ENCODE assay signal across 19 cellular contexts in the genomic region with DNA sequence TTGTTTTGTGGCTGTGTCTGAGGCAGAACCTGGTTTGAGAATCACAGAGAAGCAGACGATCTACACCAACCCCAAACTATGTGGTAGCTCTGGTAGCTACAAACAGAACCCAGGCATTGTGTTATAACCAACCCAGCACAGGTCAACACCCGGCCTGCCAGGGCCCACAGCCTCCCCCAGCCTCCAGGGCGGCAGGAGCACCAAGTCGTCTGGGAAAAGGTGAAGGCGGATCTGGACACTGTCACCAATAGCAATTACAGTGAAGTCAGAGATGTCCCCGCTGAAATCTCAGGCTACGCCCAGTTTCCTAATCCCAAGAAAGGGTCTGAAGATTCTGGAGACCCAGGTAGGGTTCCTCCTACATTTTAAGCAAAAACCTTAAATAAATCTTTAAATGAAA. TPM values are rescaled to one million over a fixed set of nuclear protein-coding genes. Genes with fewer than 3 reads are reported as not detected.
A peak's percentile ranks its signal among the peaks of the same experiment; 100 is the strongest.
DNase-seq lines count a peak whose midpoint lies in the region; ATAC-seq and TF ChIP-seq lines count a peak whose summit lies in the region.
"Had no signal": no experiment of that assay in that cellular context is flagged by ENCODE, and none has a peak within 500 bp of the region (broad histone marks: within the 10 kb centered on the region; RNA-seq: fewer than 3 reads in every experiment).

No MANE protein-coding gene starts in this region.

- no peak overlapping the region for H3K18ac ChIP-seq in IMR-90 (ENCODE audit: low read depth, low read length)

- 97% methylated on average over 5 of the region's 7 CpGs; no CpG with 5 or more reads in 1 of the 2 experiments for WGBS in IMR-90 (ENCODE audit: extremely low coverage in 2 of 2, insufficient read length in 1 of 2), 2 experiments

- H2BK15ac ChIP-seq in IMR-90 (ENCODE audit: low read depth, low read length): no peak overlapping the region

- H3K36me3 ChIP-seq in IMR-90 (ENCODE audit: control insufficient read depth, insufficient read depth, low read length): peaks cover 9% of the 10 kb centered on the region
- peaks cover 44% of the 10 kb centered on the region for H3K36me3 ChIP-seq in SU-DHL-6 (ENCODE audit: low read length)
- H3K36me3 ChIP-seq in Peyer's patch: no peaks in the 10 kb centered on the region
- peaks cover 7% of the 10 kb centered on the region; the same call in 1 of the 2 replicates for H3K36me3 ChIP-seq in MM.1S (replicated peaks; ENCODE audit: insufficient read depth, low read length)

- no peak overlapping the region for H3K27ac ChIP-seq in IMR-90 (ENCODE audit: insufficient read depth, low read length)
- no peak overlapping the region for H3K27ac ChIP-seq in SU-DHL-6 (ENCODE audit: low read depth, low read length)
- H3K27ac ChIP-seq in Peyer's patch: no peak overlapping the region
- H3K27ac ChIP-seq in MM.1S (ENCODE audit: low read length): no peak overlapping the region

- H4K5ac ChIP-seq in IMR-90 (ENCODE audit: low read depth, low read length): no peak overlapping the region

- H2AFZ ChIP-seq in IMR-90 (replicated peaks; ENCODE audit: low read length, poor library complexity): peak overlapping the region; percentile 53
- no peak overlapping the region for H2AFZ ChIP-seq in SU-DHL-6 (ENCODE audit: low read depth, low read length, severe bottlenecking)
- H2AFZ ChIP-seq in MM.1S (ENCODE audit: low read length): no peak overlapping the region

- peak overlapping the region; percentile 39 for H2AK9ac ChIP-seq in IMR-90 (replicated peaks; ENCODE audit: low read depth, low read length, poor library complexity)

- no peak for TF ChIP-seq RAD21 in IMR-90 (IDR thresholded peaks at IDR 0.05; ENCODE audit: low read length)

- H3F3A ChIP-seq in SU-DHL-6 (ENCODE audit: insufficient read depth): peaks cover 2% of the 10 kb centered on the region
- 0 out of 2 replicates have a peak, but pooled peaks cover 4% of the 10 kb centered on the region for H3F3A ChIP-seq in MM.1S (ENCODE audit: insufficient read depth, low read length)

- no peak for TF ChIP-seq CTCF in CD14-positive monocyte (IDR thresholded peaks at IDR 0.05)
- no peak for TF ChIP-seq CTCF in IMR-90 (conservative IDR thresholded peaks at IDR 0.05; ENCODE audit: low read depth, low read length)
- TF ChIP-seq CTCF in SU-DHL-6 (IDR thresholded peaks at IDR 0.05; ENCODE audit: insufficient read depth, low read length, poor library complexity, severe bottlenecking): no peak
- no peak for TF ChIP-seq CTCF in Peyer's patch (IDR thresholded peaks at IDR 0.05)
- TF ChIP-seq CTCF in MM.1S (IDR thresholded peaks at IDR 0.05; ENCODE audit: low read length): no peak

- peaks cover 24 to 49% of the 10 kb centered on the region in 2 donors for H3K36me3 Mint-ChIP-seq in CD14-positive monocyte
- H3K36me3 Mint-ChIP-seq: CD4-positive, CD25-positive, alpha-beta regulatory T cell had no signal

- no peak overlapping the region; the same call in 1 of the 2 replicates for H3K4ac ChIP-seq in IMR-90 (ENCODE audit: low read depth, low read length)

- H2BK120ac ChIP-seq in IMR-90 (ENCODE audit: low read depth, low read length): no peak overlapping the region

- in situ Hi-C loops in IMR-90 (cut with MboI; ENCODE audit: low sequenced_read_pairs): no loop called here

- DNase-seq in CD14-positive monocyte (ENCODE audit: low spot score) (no peak), IMR-90 (no peak), mesenteric fat pad (ENCODE audit: low spot score) (peak; percentile 55), Peyer's patch (no peak), foreskin melanocyte (no peak), T1000 (lab: John Stamatoyannopoulos, UW) (no peak), MM.1S (no peak)
- DNase-seq: BE2C; CD4-positive, CD25-positive, alpha-beta regulatory T cell; HCEC 1CT; Karpas-422; NCI-H1048; NCI-H1417 treated with DMSO at 0.1 percent for 48 hours; NCI-H187; NCI-H446 treated with DMSO at 0.1 percent for 48 hours; NCI-H526 treated with DMSO at 0.1 percent for 48 hours had no signal

- POLR2A ChIA-PET in IMR-90 (lab: Charles Lee; ENCODE audit: unreplicated experiment): no interaction called here

- no peak overlapping the region for H3K9ac ChIP-seq in IMR-90 (ENCODE audit: low read depth, low read length)
- H3K9ac ChIP-seq in SU-DHL-6 (ENCODE audit: low read length): no peak overlapping the region
- no peak overlapping the region for H3K9ac ChIP-seq in MM.1S (ENCODE audit: low read length)

- H4K20me1 ChIP-seq in IMR-90 (ENCODE audit: insufficient read depth, low read length) (no peaks in the 10 kb centered on the region; the same call in 1 of the 2 replicates), SU-DHL-6 (ENCODE audit: low read depth, low read length) (peaks cover 17% of the 10 kb centered on the region; the same call in 1 of the 2 replicates), MM.1S (ENCODE audit: insufficient read depth, low read length) (no peaks in the 10 kb centered on the region)

- ATAC-seq in IMR-90 (ENCODE audit: low read depth): no peak
- ATAC-seq: SK-N-SH treated with all-trans-retinoic acid at 6 μM for 48 hours had no signal

- H2BK20ac ChIP-seq in IMR-90 (ENCODE audit: low read depth, low read length): no peak overlapping the region

- H3K79me1 ChIP-seq in IMR-90 (ENCODE audit: low read depth in 1 of 2, low read length in 2 of 2): peaks cover 41 to 60% of the 10 kb centered on the region in 2 experiments

- H3K4me1 ChIP-seq in IMR-90 (ENCODE audit: control insufficient read depth, insufficient read depth, low read length): peaks cover 13% of the 10 kb centered on the region
- peaks cover 0 to 11% (median 4%) of the 10 kb centered on the region in 4 donors for H3K4me1 ChIP-seq in Peyer's patch
- H3K4me1 ChIP-seq in MM.1S (ENCODE audit: low read length): 0 out of 2 replicates have a peak, but pooled peaks cover 3% of the 10 kb centered on the region

- H3K9me1 ChIP-seq in IMR-90 (ENCODE audit: insufficient read depth, low read length): peaks cover 10% of the 10 kb centered on the region; the same call in 1 of the 2 replicates

- no peak overlapping the region for H3K56ac ChIP-seq in IMR-90 (ENCODE audit: extremely low read depth, insufficient read depth, low read length)

- no peak overlapping the region for H3K4me3 Mint-ChIP-seq in CD14-positive monocyte

- H3K23ac ChIP-seq in IMR-90 (ENCODE audit: low read depth, low read length): no peak overlapping the region

- H4K8ac ChIP-seq in IMR-90 (ENCODE audit: low read depth in 2 of 2, low read length in 2 of 2): 0 out of 4 replicates have a peak overlapping the region, but pooled peaks of 1 of the 2 experiments have one; percentile 28

- intact Hi-C loops in CD14-positive monocyte (cut with micrococcal nuclease): loop anchor here in 1 of 2 donors (10.0 kb wide), 1 partner anchor 644 kb away; a partner anchor contains a TSS
- intact Hi-C loops in IMR-90 (cut with micrococcal nuclease): loop anchor here (10.0 kb wide), 2 partner anchors 286 to 694 kb away; a partner anchor contains a TSS

- dilution Hi-C loops in IMR-90 (cut with HindIII; ENCODE audit: low sequenced_read_pairs, unreplicated experiment): no loop called here

- H3K14ac ChIP-seq in IMR-90 (replicated peaks; ENCODE audit: low read depth, low read length): no peak overlapping the region

- H4K91ac ChIP-seq in IMR-90 (ENCODE audit: insufficient read depth, low read depth, low read length): no peak overlapping the region

- H3K27ac Mint-ChIP-seq in CD14-positive monocyte: peak overlapping the region in 4 of 7 donors; percentile 23 to 66 (median 42)
- H3K27ac Mint-ChIP-seq: CD4-positive, CD25-positive, alpha-beta regulatory T cell; IgD-negative memory B cell had no signal

- H3K79me2 ChIP-seq in SU-DHL-6 (ENCODE audit: insufficient read depth, low read length) (peaks cover 80% of the 10 kb centered on the region), MM.1S (ENCODE audit: low read length) (peaks cover 83% of the 10 kb centered on the region)

- no peak overlapping the region for H3K4me3 ChIP-seq in IMR-90 (ENCODE audit: insufficient read depth, low read depth, low read length)
- no peak overlapping the region for H3K4me3 ChIP-seq in SU-DHL-6 (ENCODE audit: insufficient read depth, low read length, poor library complexity, severe bottlenecking)
- no peak overlapping the region for H3K4me3 ChIP-seq in Peyer's patch
- H3K4me3 ChIP-seq in MM.1S (ENCODE audit: low read length): no peak overlapping the region

- H2AK5ac ChIP-seq in IMR-90 (ENCODE audit: low read depth, low read length): no peak overlapping the region

- no peak overlapping the region for H2BK5ac ChIP-seq in IMR-90 (ENCODE audit: low read depth, low read length, poor library complexity, severe bottlenecking)

- H3K27me3 Mint-ChIP-seq in CD14-positive monocyte (ENCODE audit: low read depth in 3 of 3): peaks cover 0 to 1% (median 0%) of the 10 kb centered on the region in 3 donors

- CTCF ChIA-PET in IMR-90 (lab: Yijun Ruan, JAX): no interaction called here

- TF ChIP-seq POLR2A in IMR-90 (IDR thresholded peaks at IDR 0.05; ENCODE audit: low read depth, low read length) (no peak), Peyer's patch (IDR thresholded peaks at IDR 0.05) (no peak)

- H3K27me3 ChIP-seq in IMR-90 (ENCODE audit: control insufficient read depth, insufficient read depth, low read length): no peaks in the 10 kb centered on the region
- H3K27me3 ChIP-seq in SU-DHL-6 (ENCODE audit: low read length): no peaks in the 10 kb centered on the region
- H3K27me3 ChIP-seq in Peyer's patch: no peaks in the 10 kb centered on the region
- no peaks in the 10 kb centered on the region for H3K27me3 ChIP-seq in MM.1S (replicated peaks; ENCODE audit: insufficient read depth, low read length)
- H3K27me3 ChIP-seq: BE2C had no signal

- H3K4me1 Mint-ChIP-seq in CD14-positive monocyte: peaks cover 38% of the 10 kb centered on the region

- H3K9me2 ChIP-seq in SU-DHL-6 (replicated peaks; ENCODE audit: insufficient read depth, low read length) (no peaks in the 10 kb centered on the region), MM.1S (replicated peaks; ENCODE audit: insufficient read depth, low read length) (no peaks in the 10 kb centered on the region)

- H3K9me3 Mint-ChIP-seq in CD14-positive monocyte: no peaks in the 10 kb centered on the region
- H3K9me3 Mint-ChIP-seq: IgD-negative memory B cell had no signal

- H3K4me2 ChIP-seq in IMR-90 (ENCODE audit: low read depth, low read length): no peak overlapping the region
- H3K4me2 ChIP-seq in SU-DHL-6 (ENCODE audit: low read depth, low read length, poor library complexity, severe bottlenecking): peak overlapping the region; percentile 90
- H3K4me2 ChIP-seq in MM.1S (ENCODE audit: low read depth, low read length): no peak overlapping the region

- no peaks in the 10 kb centered on the region for H3K9me3 ChIP-seq in IMR-90 (ENCODE audit: control insufficient read depth, insufficient read depth, low read length)
- H3K9me3 ChIP-seq in SU-DHL-6 (ENCODE audit: insufficient read depth, low read length): no peaks in the 10 kb centered on the region
- no peaks in the 10 kb centered on the region for H3K9me3 ChIP-seq in Peyer's patch
- H3K9me3 ChIP-seq in MM.1S (replicated peaks; ENCODE audit: insufficient read depth, low read length): no peaks in the 10 kb centered on the region
- H3K9me3 ChIP-seq: BE2C had no signal

- no TSS peak for BruUV-seq in IMR-90 (replicated peaks; lab: Mats Ljungman, UMichigan)

RNA-seq across cellular contexts. Expression of a gene that starts 3.6 kb away (rescaled TPM):
- polyA plus RNA-seq in CD14-positive monocyte (not detected), IMR-90 (2012; rRNA removed) (26.5 and 27.1 TPM in 2 replicates)
- total RNA-seq in IMR-90 (2012; rRNA removed) (22.6 and 24.2 TPM in 2 replicates), mesenteric fat pad (0.55 TPM), Peyer's patch (10 to 100 TPM in 1 of 4 donors, 1 to 10 TPM in 3; 2.1 to 10.7 (median 6.1) TPM)
- polyA plus RNA-seq in IMR-90 (2012; cell fraction: cytosol; rRNA removed): 10.1 and 24.7 TPM in 2 replicates
- polyA plus RNA-seq in IMR-90 (2012; cell fraction: nucleus; rRNA removed; ENCODE audit: low replicate concordance): 45.6 and 52.0 TPM in 2 replicates
- polyA plus RNA-seq: IgD-negative memory B cell had no signal
